ENCODE assay signal across 19 cellular contexts in the genomic region with DNA sequence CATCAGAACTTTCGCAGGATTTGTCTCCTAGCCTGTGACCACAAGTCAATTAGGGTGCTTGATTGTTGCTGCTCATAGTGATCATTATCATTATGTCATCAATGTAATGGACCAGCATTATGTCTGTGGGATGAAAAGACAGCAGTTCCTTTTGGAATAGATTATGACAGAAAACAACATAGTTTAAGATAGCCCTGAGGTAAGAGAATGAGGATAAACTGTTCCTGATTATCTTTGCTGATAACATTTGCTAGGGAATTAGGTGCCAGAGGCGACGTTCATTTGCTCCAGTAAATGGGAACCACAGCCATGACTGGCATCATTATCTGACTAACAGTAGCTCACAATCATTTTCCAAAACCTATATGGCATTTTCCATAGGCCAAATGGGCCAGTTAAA. TPM values are rescaled to one million over a fixed set of nuclear protein-coding genes. Genes with fewer than 3 reads are reported as not detected.
A peak's percentile ranks its signal among the peaks of the same experiment; 100 is the strongest.
DNase-seq lines count a peak whose midpoint lies in the region; ATAC-seq and TF ChIP-seq lines count a peak whose summit lies in the region.
"Had no signal": no experiment of that assay in that cellular context is flagged by ENCODE, and none has a peak within 500 bp of the region (broad histone marks: within the 10 kb centered on the region; RNA-seq: fewer than 3 reads in every experiment).

No MANE protein-coding gene starts in this region.

- 60% methylated on average over 3 of the region's 3 CpGs for WGBS in esophagus muscularis mucosa

- H3K27me3 ChIP-seq in esophagus muscularis mucosa (no peaks in the 10 kb centered on the region), rectal smooth muscle tissue (ENCODE audit: control insufficient read depth, insufficient read depth, low read length) (no peaks in the 10 kb centered on the region)
- H3K27me3 ChIP-seq: SJSA1 had no signal

- intact Hi-C loops in esophagus muscularis mucosa (cut with DNase I) = no loop called here

- no peak for TF ChIP-seq EP300 in esophagus muscularis mucosa (IDR thresholded peaks at IDR 0.05)

- no peak overlapping the region for H3K9ac ChIP-seq in rectal smooth muscle tissue (ENCODE audit: low read length)

- no peak overlapping the region for H3K4me3 ChIP-seq in esophagus muscularis mucosa
- no peak overlapping the region for H3K4me3 ChIP-seq in rectal smooth muscle tissue (ENCODE audit: low read length)
- H3K4me3 ChIP-seq: PC-9, SJSA1 had no signal

- CTCF ChIA-PET in RWPE1 (lab: Yijun Ruan, JAX) = no interaction called here

- H3K27ac ChIP-seq in 22Rv1 (peak overlapping the region; percentile 76), esophagus muscularis mucosa (replicated peaks in 1 of 4) (peak overlapping the region; percentile 38 to 71 (median 52)), rectal smooth muscle tissue (ENCODE audit: low read depth, low read length) (peak overlapping the region; percentile 14), RWPE1 (no peak overlapping the region)
- H3K27ac ChIP-seq: PC-9, SJSA1 had no signal

- no peak for TF ChIP-seq CTCF in 22Rv1 (IDR thresholded peaks at IDR 0.05)
- TF ChIP-seq CTCF in esophagus muscularis mucosa (IDR thresholded peaks at IDR 0.05) = no peak
- no peak for TF ChIP-seq CTCF in RWPE1 (conservative IDR thresholded peaks at IDR 0.05; ENCODE audit: low read depth)

- peaks cover 0 to 17% (median 7%) of the 10 kb centered on the region in 4 donors for H3K4me1 ChIP-seq in esophagus muscularis mucosa
- H3K4me1 ChIP-seq in rectal smooth muscle tissue (ENCODE audit: control insufficient read depth, insufficient read depth, low read length) = no peaks in the 10 kb centered on the region
- H3K4me1 ChIP-seq: SJSA1 had no signal

- DNase-seq in M059J (ENCODE audit: low read depth) (peak; percentile 18), esophagus muscularis mucosa (ENCODE audit: extremely low spot score) (no peak), GM19240 (ENCODE audit: insufficient read length, low spot score) (no peak), RWPE1 (ENCODE audit: low spot score) (no peak)
- DNase-seq: CD4-positive, alpha-beta T cell; DMS79; EL; GF-D8; NCI-H1092 treated with DMSO at 0.1 percent for 48 hours; NCI-H1694; NCI-H2029 treated with DMSO at 0.1 percent for 48 hours; NCI-H446 treated with DMSO at 0.1 percent for 48 hours; NCI-H526; PC-9; Right ventricle myocardium superior had no signal

- H3K9me3 ChIP-seq in esophagus muscularis mucosa = no peaks in the 10 kb centered on the region
- H3K9me3 ChIP-seq: SJSA1 had no signal

- POLR2A ChIA-PET in RWPE1 (lab: Yijun Ruan, JAX; ENCODE audit: low non-redundant PET) = no interaction called here

- no peak for ATAC-seq in HG03342 (IDR thresholded peaks at IDR 0.05; ENCODE audit: unreplicated experiment)

- TF ChIP-seq POLR2A in esophagus muscularis mucosa (IDR thresholded peaks at IDR 0.05; ENCODE audit: low read depth) = no peak

- no peaks in the 10 kb centered on the region for H3K36me3 ChIP-seq in esophagus muscularis mucosa
- H3K36me3 ChIP-seq in rectal smooth muscle tissue (ENCODE audit: control insufficient read depth, insufficient read depth, low read length) = no peaks in the 10 kb centered on the region
- H3K36me3 ChIP-seq: SJSA1 had no signal

RNA-seq across cellular contexts. Expression of a gene that starts 12.7 kb away (rescaled TPM):
- 64.6 and 111 TPM in 2 replicates for total RNA-seq in M059J (2014; rRNA removed; shearing (Covaris generic))
- total RNA-seq in esophagus muscularis mucosa = 100 to 1,000 TPM in 3 of 4 donors, 10 to 100 TPM in 1; 98.1 to 110 (median 109) TPM
